Comparison of ENCODE assay signal across 1 cellular context in the genomic region with DNA sequence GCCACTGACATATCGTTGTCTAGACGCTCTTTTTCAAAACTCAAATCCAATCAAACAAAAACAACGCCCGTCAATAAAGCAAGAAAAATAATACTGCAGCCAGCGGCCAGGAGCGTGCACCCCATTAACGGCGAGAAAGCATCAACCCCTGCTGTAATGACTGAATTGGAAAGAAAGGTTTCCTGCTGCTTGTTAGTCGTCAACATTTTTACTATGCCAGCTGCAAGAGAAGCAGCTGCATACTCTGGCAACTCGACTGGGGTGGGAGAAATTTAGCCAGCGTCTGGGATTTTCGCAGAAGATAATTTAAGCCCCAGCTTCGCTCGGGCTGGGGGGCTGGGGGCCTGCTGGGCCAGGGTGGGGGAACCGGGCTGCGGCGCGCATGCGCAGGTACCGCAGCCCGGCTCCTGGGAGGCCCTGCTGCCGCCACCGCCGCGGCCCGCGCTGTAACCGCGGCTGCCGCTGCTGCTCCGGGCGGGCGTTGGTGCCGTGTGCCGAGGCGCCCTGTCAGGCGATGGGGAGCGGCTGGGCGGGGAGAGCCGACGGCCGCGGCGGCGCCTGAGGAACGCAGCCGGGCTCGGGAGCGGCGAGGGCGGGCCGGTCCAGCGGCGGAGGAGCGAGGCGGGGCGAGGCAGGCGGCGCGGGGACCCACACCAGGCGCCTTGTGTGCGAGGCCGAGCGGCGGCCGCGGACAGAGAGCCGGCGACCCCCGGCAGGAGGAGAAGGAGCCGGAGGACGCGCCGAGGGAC.
TF ChIP-seq lines count a peak whose summit lies in the region.

No MANE protein-coding gene starts in this region.

TF ChIP-seq in HCT116, 20 proteins besides CTCF, POLR2A, EP300 and RAD21 (continued from another document):
- TF ChIP-seq FOSL1 (IDR thresholded peaks at IDR 0.05; ENCODE audit: low read depth) (no peak), POLR2AphosphoS5 (IDR thresholded peaks at IDR 0.05; ENCODE audit: low read depth, low read length) (peak; percentile 83), SIN3A (IDR thresholded peaks at IDR 0.05; ENCODE audit: low read depth) (no peak), ZNF274 (IDR thresholded peaks at IDR 0.05; ENCODE audit: low read depth, low read length) (no peak), EZH2 (IDR thresholded peaks at IDR 0.05) (no peak)
